In genomic region chr9:34124103-34124502, GRCh38 we compare ENCODE assay signal across 9 cellular contexts. TPM values are rescaled to one million over a fixed set of nuclear protein-coding genes. Genes with fewer than 3 reads are reported as not detected.
DNase-seq lines count a peak whose midpoint lies in the region; ATAC-seq and TF ChIP-seq lines count a peak whose summit lies in the region.
"Had no signal": no experiment of that assay in that cellular context is flagged by ENCODE, and none has a peak within 500 bp of the region (broad histone marks: within the 10 kb centered on the region; RNA-seq: fewer than 3 reads in every experiment).

No MANE protein-coding gene starts in this region.

- peak overlapping the region; percentile 63; the same call in 1 of the 2 replicates for H3K4me3 ChIP-seq in GM08714 (ENCODE audit: low read length)
- H3K4me3 ChIP-seq: uterus had no signal

- no peaks in the 10 kb centered on the region for H3K9me3 Mint-ChIP-seq in activated naive CD4-positive, alpha-beta T cell treated with anti-CD3 and anti-CD28 coated beads, Interleukin-2, amount 50 U/mL, for 24 hours
- no peaks in the 10 kb centered on the region for H3K9me3 Mint-ChIP-seq in nephron progenitor cell

- peaks cover 13% of the 10 kb centered on the region for H3K36me3 Mint-ChIP-seq in activated naive CD4-positive, alpha-beta T cell treated with anti-CD3 and anti-CD28 coated beads, Interleukin-2, amount 50 U/mL, for 24 hours
- peaks cover 38% of the 10 kb centered on the region for H3K36me3 Mint-ChIP-seq in nephron progenitor cell (ENCODE audit: low read depth)

- TF ChIP-seq CTCF in nephron progenitor cell (IDR thresholded peaks at IDR 0.05) (no peak), omental fat pad (IDR thresholded peaks at IDR 0.05) (no peak)

- H3K27me3 Mint-ChIP-seq in activated naive CD4-positive, alpha-beta T cell treated with anti-CD3 and anti-CD28 coated beads, Interleukin-2, amount 50 U/mL, for 24 hours = no peaks in the 10 kb centered on the region
- H3K27me3 Mint-ChIP-seq in nephron progenitor cell (ENCODE audit: low read depth, poor library complexity) = peaks cover 4% of the 10 kb centered on the region

- ATAC-seq in omental fat pad (ENCODE audit: low FRiP score) (no peak), GM18858 (IDR thresholded peaks at IDR 0.05; ENCODE audit: unreplicated experiment) (no peak)

- H3K4me1 Mint-ChIP-seq in activated naive CD4-positive, alpha-beta T cell treated with anti-CD3 and anti-CD28 coated beads, Interleukin-2, amount 50 U/mL, for 24 hours = peaks cover 58% of the 10 kb centered on the region
- H3K4me1 Mint-ChIP-seq in nephron progenitor cell = peaks cover 51% of the 10 kb centered on the region

- peak overlapping the region; percentile 39 for H3K27ac Mint-ChIP-seq in activated naive CD4-positive, alpha-beta T cell treated with anti-CD3 and anti-CD28 coated beads, Interleukin-2, amount 50 U/mL, for 24 hours
- peak overlapping the region; percentile 70 for H3K27ac Mint-ChIP-seq in nephron progenitor cell

- peak; percentile 89 to 95 for DNase-seq in Kasumi-1 (lab: John Stamatoyannopoulos, UW)
- DNase-seq in nephron progenitor cell = no peak
- no peak for DNase-seq in omental fat pad (ENCODE audit: low spot score)
- DNase-seq in activated CD8-positive, alpha-beta memory T cell treated with anti-CD3 and anti-CD28 coated beads, Interleukin-2, amount 50 U/mL, for 48 hours = no peak
- DNase-seq in HuH-7 (ENCODE audit: low spot score) = no peak
- DNase-seq: uterus had no signal

- peak overlapping the region; percentile 99 for H3K4me3 Mint-ChIP-seq in activated naive CD4-positive, alpha-beta T cell treated with anti-CD3 and anti-CD28 coated beads, Interleukin-2, amount 50 U/mL, for 24 hours
- H3K4me3 Mint-ChIP-seq in nephron progenitor cell = peak overlapping the region; percentile 91

RNA-seq across cellular contexts. Expression of gene DCAF12, which starts 2.4 kb away (rescaled TPM):
- 10 to 100 TPM; 25.3 to 33.4 (median 29.3) TPM for total RNA-seq in omental fat pad

RNA-seq across cellular contexts. Expression of gene UBAP1, which starts 54.7 kb away (rescaled TPM):
- 10 to 100 TPM; 39.2 to 71.3 (median 51.1) TPM for total RNA-seq in omental fat pad

Comparison
In these comparisons a context has a peak if more than half of its experiments do, and no peak if none do; other contexts are left out.
1. DNase-seq: peak in Kasumi-1 (2 of 2); none in nephron progenitor cell (single experiment), omental fat pad (single experiment), activated CD8-positive, alpha-beta memory T cell treated with anti-CD3 and anti-CD28 coated beads, Interleukin-2, amount 50 U/mL, for 48 hours (single experiment) and HuH-7 (single experiment).